10 cellular contexts compared by ENCODE assay signal in the genomic region with DNA sequence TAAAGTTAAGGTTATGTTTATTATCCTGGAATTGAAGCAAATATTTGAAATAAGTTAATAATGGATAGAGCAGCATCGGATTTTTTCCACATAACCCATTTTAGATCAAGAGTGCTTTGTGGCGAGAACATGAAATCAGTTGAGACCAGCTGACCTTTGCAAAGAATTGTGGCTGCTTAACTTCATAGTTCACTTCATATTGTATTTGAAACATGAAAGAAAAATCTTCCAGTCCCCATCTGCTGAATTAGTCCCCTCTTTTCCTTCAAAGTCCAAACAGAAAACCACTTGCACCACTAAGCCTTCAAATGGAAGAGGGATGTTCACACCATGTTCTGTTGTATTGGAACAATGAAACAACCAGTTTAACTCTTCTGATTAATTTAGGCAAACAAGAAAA.
"Had no signal": no experiment of that assay in that cellular context is flagged by ENCODE, and none has a peak within 500 bp of the region (broad histone marks: within the 10 kb centered on the region; RNA-seq: fewer than 3 reads in every experiment).

No MANE protein-coding gene starts in this region.

- H3K4me3 Mint-ChIP-seq: HFFc6, IgD-negative memory B cell had no signal

- H3K9me3 Mint-ChIP-seq: HFFc6, IgD-negative memory B cell had no signal

- FAIRE-seq: HepG2 had no signal

- H3K9me3 ChIP-seq: HAP-1 had no signal

- H3K9ac ChIP-seq: GM23248 had no signal

- H3K27ac ChIP-seq: GM23248, HL-60 had no signal

- H3K27me3 Mint-ChIP-seq: IgD-negative memory B cell had no signal

- H3K36me3 ChIP-seq: HAP-1 had no signal

- ATAC-seq: HCT116, HepG2 had no signal

- H3K27ac Mint-ChIP-seq: HFFc6, IgD-negative memory B cell had no signal

- DNase-seq: GM23248, GOT3, H7, HFFc6, KBM-7 had no signal

- H3K4me3 ChIP-seq: GM23248, HAP-1 had no signal
